In genomic region chr6:91523511-91523910, GRCh38 we compare ENCODE assay signal across 18 cellular contexts.
DNase-seq lines count a peak whose midpoint lies in the region; ATAC-seq and TF ChIP-seq lines count a peak whose summit lies in the region.
"Had no signal": no experiment of that assay in that cellular context is flagged by ENCODE, and none has a peak within 500 bp of the region (broad histone marks: within the 10 kb centered on the region; RNA-seq: fewer than 3 reads in every experiment).

No MANE protein-coding gene starts in this region.

- TF ChIP-seq CTCF in foreskin keratinocyte (conservative IDR thresholded peaks at IDR 0.05) (no peak), thyroid gland (IDR thresholded peaks at IDR 0.05) (no peak)

- H3K4me1 ChIP-seq in foreskin keratinocyte (no peaks in the 10 kb centered on the region), thyroid gland (no peaks in the 10 kb centered on the region)
- no peaks in the 10 kb centered on the region for H3K4me1 ChIP-seq in effector memory CD4-positive, alpha-beta T cell (ENCODE audit: control insufficient read depth, insufficient read depth, low read length, poor library complexity, severe bottlenecking)
- H3K4me1 ChIP-seq: A549, HAP-1 had no signal

- ATAC-seq in foreskin keratinocyte (no peak), GM18861 (IDR thresholded peaks at IDR 0.05; ENCODE audit: unreplicated experiment) (no peak)
- ATAC-seq: A549, GM12878 had no signal

- peak; percentile 17 for DNase-seq in DMS 273 (lab: John Stamatoyannopoulos, UW; ENCODE audit: unreplicated experiment)
- DNase-seq in DMS 273 treated with DMSO at 0.1 percent for 48 hours (lab: John Stamatoyannopoulos, UW) = no peak
- peak; percentile 8 for DNase-seq in SK-N-DZ (ENCODE audit: low spot score)
- peak; percentile 2 to 10 for DNase-seq in foreskin keratinocyte
- DNase-seq in effector memory CD4-positive, alpha-beta T cell = no peak
- no peak for DNase-seq in thyroid gland
- DNase-seq: AML-193; CD4-positive, alpha-beta T cell; DMS53; DND-41; EL; IMR-90 had no signal

- H3K27ac ChIP-seq in foreskin keratinocyte = no peak overlapping the region
- H3K27ac ChIP-seq in effector memory CD4-positive, alpha-beta T cell (ENCODE audit: insufficient read depth, low read length, poor library complexity, severe bottlenecking) = no peak overlapping the region
- no peak overlapping the region for H3K27ac ChIP-seq in thyroid gland
- H3K27ac ChIP-seq: 22Rv1, A549, C4-2B had no signal

- no peak for TF ChIP-seq POLR2A in thyroid gland (IDR thresholded peaks at IDR 0.05)

- H3K36me3 ChIP-seq in effector memory CD4-positive, alpha-beta T cell (ENCODE audit: control insufficient read depth, insufficient read depth, low read length) = no peaks in the 10 kb centered on the region
- H3K36me3 ChIP-seq in thyroid gland = no peaks in the 10 kb centered on the region
- H3K36me3 ChIP-seq: HAP-1 had no signal

- WGBS in thyroid gland, 2 donors = 70 to 80% methylated on average over 3 of the region's 3 CpGs

- H3K27me3 ChIP-seq in foreskin keratinocyte (no peaks in the 10 kb centered on the region), thyroid gland (no peaks in the 10 kb centered on the region)
- H3K27me3 ChIP-seq in effector memory CD4-positive, alpha-beta T cell (replicated peaks; ENCODE audit: control insufficient read depth, insufficient read depth, low read length, poor library complexity, severe bottlenecking) = no peaks in the 10 kb centered on the region

- no peak overlapping the region for H3K4me3 ChIP-seq in effector memory CD4-positive, alpha-beta T cell (ENCODE audit: insufficient read depth, low read depth, low read length, poor library complexity, severe bottlenecking)
- H3K4me3 ChIP-seq in thyroid gland (replicated peaks in 1 of 3) = no peak overlapping the region
- H3K4me3 ChIP-seq: A549, GM12878, HAP-1 had no signal

- intact Hi-C loops in thyroid gland (cut with DNase I) = no loop called here

- H3K9me3 ChIP-seq in effector memory CD4-positive, alpha-beta T cell (ENCODE audit: control insufficient read depth, low read length) = no peaks in the 10 kb centered on the region
- H3K9me3 ChIP-seq in thyroid gland = no peaks in the 10 kb centered on the region
- H3K9me3 ChIP-seq: A549, HAP-1 had no signal

Comparison
In these comparisons a context has a peak if more than half of its experiments do, and no peak if none do; other contexts are left out.
1. DNase-seq: peak in DMS 273 (single experiment), SK-N-DZ (single experiment) and foreskin keratinocyte (2 of 2); none in DMS 273 treated with DMSO at 0.1 percent for 48 hours (single experiment), effector memory CD4-positive, alpha-beta T cell (0 of 3) and thyroid gland (0 of 2).